Comparison of ENCODE assay signal across 8 cellular contexts in genomic region chr5:108381955-108382783, GRCh38. TPM values are rescaled to one million over a fixed set of nuclear protein-coding genes. Genes with fewer than 3 reads are reported as not detected.
DNase-seq lines count a peak whose midpoint lies in the region; ATAC-seq, FAIRE-seq and TF ChIP-seq lines count a peak whose summit lies in the region.

Gene FBXL17 (minus strand): TSS chr5:108382098.

- peak; percentile 98 for FAIRE-seq in GM12891 (lab: Jason Lieb, UNC)

- H3K36me3 Mint-ChIP-seq in progenitor cell of endocrine pancreas (ENCODE audit: insufficient read depth): peaks cover 4% of the 10 kb centered on the region

- H3K27ac Mint-ChIP-seq in progenitor cell of endocrine pancreas: peak within 1 kb of the TSS; percentile 94

- TF ChIP-seq CTCF in progenitor cell of endocrine pancreas (IDR thresholded peaks at IDR 0.05; ENCODE audit: unreplicated experiment): peak; percentile 2

- H3K9me3 Mint-ChIP-seq in progenitor cell of endocrine pancreas (ENCODE audit: low read depth): peaks cover 3% of the 10 kb centered on the region

- peak; percentile 81 for ATAC-seq in HG02798 (IDR thresholded peaks at IDR 0.05; ENCODE audit: poor library complexity, unreplicated experiment)
- ATAC-seq in left cardiac atrium: peak; percentile 86 to 91

- intact Hi-C loops in left cardiac atrium (cut with DNase I): no loop called here

- peak; percentile 82 for TF ChIP-seq POLR2A in GM12891 (IDR thresholded peaks at IDR 0.05; ENCODE audit: low read depth, low read length)

- H3K4me1 Mint-ChIP-seq in progenitor cell of endocrine pancreas (ENCODE audit: low read depth): peaks cover 25% of the 10 kb centered on the region

- DNase-seq in GM12891 (ENCODE audit: insufficient read length, low spot score) (peak; percentile 56), NCI-H146 (lab: John Stamatoyannopoulos, UW) (peak; percentile 95), T-helper 1 cell (peak; percentile 82 to 97 (median 88)), amniotic epithelial cell (ENCODE audit: low read depth) (peak; percentile 92), left cardiac atrium (peak; percentile 97), progenitor cell of endocrine pancreas (ENCODE audit: low spot score, unreplicated experiment) (peak; percentile 82), ureter (ENCODE audit: low spot score) (peak; percentile 95)

- H3K4me3 Mint-ChIP-seq in progenitor cell of endocrine pancreas (ENCODE audit: low read depth): peak within 1 kb of the TSS; percentile 87

- no peaks in the 10 kb centered on the region for H3K27me3 Mint-ChIP-seq in progenitor cell of endocrine pancreas

TF ChIP-seq in GM12891, 5 proteins besides CTCF, POLR2A, EP300 and RAD21:
- no peak for TF ChIP-seq PAX5 (IDR thresholded peaks at IDR 0.05; ENCODE audit: insufficient read depth, low read length, severe bottlenecking)
- TF ChIP-seq POLR2AphosphoS5 (IDR thresholded peaks at IDR 0.05; ENCODE audit: low read depth, low read length): peak; percentile 88
- no peak; the same call in 1 of the 2 replicates for TF ChIP-seq POU2F2 (IDR thresholded peaks at IDR 0.05; ENCODE audit: low read depth, low read length)
- peak; percentile 19; the same call in 1 of the 2 replicates for TF ChIP-seq SPI1 (IDR thresholded peaks at IDR 0.05; ENCODE audit: low read depth, low read length)
- TF ChIP-seq TAF1 (IDR thresholded peaks at IDR 0.05; ENCODE audit: low read depth, low read length): peak; percentile 82

RNA-seq across cellular contexts. Expression of gene FBXL17, which starts in this region (rescaled TPM):
- polyA plus RNA-seq in GM12891 (2012; ENCODE audit: low read depth, missing spikeins): 6.1 TPM
- 10 to 100 TPM; 25.0 to 32.9 TPM for total RNA-seq in left cardiac atrium
- total RNA-seq in progenitor cell of endocrine pancreas: 15.9 and 21.7 TPM in 2 replicates
- total RNA-seq in ureter: 27.1 TPM

Comparison
In these comparisons a context has a peak if more than half of its experiments do, and no peak if none do; other contexts are left out.
1. Peak in every context shown above with its lines: DNase-seq and ATAC-seq.